In genomic region chr15:92971081-92971480, GRCh38 we compare ENCODE assay signal across 1 cellular context.
TF ChIP-seq lines count a peak whose summit lies in the region.

No MANE protein-coding gene starts in this region.

TF ChIP-seq in IMR-90, 13 proteins besides CTCF, POLR2A, EP300 and RAD21:
- TF ChIP-seq NFE2L2 (IDR thresholded peaks at IDR 0.05; ENCODE audit: low read depth, low read length) (no peak), MXI1 (IDR thresholded peaks at IDR 0.05; ENCODE audit: borderline replicate concordance, low read depth, low read length) (no peak)
